ENCODE assay signal across 1 cellular context in genomic region chr22:37641251-37641949, GRCh38.
TF ChIP-seq lines count a peak whose summit lies in the region.

No MANE protein-coding gene starts in this region.

TF ChIP-seq in K562, 482 proteins besides CTCF, POLR2A, EP300 and RAD21:
- TF ChIP-seq, protein P1, sequence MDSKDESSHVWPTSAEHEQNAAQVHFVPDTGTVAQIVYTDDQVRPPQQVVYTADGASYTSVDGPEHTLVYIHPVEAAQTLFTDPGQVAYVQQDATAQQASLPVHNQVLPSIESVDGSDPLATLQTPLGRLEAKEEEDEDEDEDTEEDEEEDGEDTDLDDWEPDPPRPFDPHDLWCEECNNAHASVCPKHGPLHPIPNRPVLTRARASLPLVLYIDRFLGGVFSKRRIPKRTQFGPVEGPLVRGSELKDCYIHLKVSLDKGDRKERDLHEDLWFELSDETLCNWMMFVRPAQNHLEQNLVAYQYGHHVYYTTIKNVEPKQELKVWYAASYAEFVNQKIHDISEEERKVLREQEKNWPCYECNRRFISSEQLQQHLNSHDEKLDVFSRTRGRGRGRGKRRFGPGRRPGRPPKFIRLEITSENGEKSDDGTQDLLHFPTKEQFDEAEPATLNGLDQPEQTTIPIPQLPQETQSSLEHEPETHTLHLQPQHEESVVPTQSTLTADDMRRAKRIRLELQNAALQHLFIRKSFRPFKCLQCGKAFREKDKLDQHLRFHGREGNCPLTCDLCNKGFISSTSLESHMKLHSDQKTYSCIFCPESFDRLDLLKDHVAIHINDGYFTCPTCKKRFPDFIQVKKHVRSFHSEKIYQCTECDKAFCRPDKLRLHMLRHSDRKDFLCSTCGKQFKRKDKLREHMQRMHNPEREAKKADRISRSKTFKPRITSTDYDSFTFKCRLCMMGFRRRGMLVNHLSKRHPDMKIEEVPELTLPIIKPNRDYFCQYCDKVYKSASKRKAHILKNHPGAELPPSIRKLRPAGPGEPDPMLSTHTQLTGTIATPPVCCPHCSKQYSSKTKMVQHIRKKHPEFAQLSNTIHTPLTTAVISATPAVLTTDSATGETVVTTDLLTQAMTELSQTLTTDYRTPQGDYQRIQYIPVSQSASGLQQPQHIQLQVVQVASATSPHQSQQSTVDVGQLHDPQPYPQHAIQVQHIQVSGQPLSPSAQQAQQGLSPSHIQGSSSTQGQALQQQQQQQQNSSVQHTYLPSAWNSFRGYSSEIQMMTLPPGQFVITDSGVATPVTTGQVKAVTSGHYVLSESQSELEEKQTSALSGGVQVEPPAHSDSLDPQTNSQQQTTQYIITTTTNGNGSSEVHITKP (IDR thresholded peaks at IDR 0.05; ENCODE audit: partially characterized antibody), result no peak
- TF ChIP-seq, protein P2, sequence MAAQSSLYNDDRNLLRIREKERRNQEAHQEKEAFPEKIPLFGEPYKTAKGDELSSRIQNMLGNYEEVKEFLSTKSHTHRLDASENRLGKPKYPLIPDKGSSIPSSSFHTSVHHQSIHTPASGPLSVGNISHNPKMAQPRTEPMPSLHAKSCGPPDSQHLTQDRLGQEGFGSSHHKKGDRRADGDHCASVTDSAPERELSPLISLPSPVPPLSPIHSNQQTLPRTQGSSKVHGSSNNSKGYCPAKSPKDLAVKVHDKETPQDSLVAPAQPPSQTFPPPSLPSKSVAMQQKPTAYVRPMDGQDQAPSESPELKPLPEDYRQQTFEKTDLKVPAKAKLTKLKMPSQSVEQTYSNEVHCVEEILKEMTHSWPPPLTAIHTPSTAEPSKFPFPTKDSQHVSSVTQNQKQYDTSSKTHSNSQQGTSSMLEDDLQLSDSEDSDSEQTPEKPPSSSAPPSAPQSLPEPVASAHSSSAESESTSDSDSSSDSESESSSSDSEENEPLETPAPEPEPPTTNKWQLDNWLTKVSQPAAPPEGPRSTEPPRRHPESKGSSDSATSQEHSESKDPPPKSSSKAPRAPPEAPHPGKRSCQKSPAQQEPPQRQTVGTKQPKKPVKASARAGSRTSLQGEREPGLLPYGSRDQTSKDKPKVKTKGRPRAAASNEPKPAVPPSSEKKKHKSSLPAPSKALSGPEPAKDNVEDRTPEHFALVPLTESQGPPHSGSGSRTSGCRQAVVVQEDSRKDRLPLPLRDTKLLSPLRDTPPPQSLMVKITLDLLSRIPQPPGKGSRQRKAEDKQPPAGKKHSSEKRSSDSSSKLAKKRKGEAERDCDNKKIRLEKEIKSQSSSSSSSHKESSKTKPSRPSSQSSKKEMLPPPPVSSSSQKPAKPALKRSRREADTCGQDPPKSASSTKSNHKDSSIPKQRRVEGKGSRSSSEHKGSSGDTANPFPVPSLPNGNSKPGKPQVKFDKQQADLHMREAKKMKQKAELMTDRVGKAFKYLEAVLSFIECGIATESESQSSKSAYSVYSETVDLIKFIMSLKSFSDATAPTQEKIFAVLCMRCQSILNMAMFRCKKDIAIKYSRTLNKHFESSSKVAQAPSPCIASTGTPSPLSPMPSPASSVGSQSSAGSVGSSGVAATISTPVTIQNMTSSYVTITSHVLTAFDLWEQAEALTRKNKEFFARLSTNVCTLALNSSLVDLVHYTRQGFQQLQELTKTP (IDR thresholded peaks at IDR 0.05; ENCODE audit: low read depth in 1 of 2, partially characterized antibody in 2 of 2), result no peak
- TF ChIP-seq, protein P3, sequence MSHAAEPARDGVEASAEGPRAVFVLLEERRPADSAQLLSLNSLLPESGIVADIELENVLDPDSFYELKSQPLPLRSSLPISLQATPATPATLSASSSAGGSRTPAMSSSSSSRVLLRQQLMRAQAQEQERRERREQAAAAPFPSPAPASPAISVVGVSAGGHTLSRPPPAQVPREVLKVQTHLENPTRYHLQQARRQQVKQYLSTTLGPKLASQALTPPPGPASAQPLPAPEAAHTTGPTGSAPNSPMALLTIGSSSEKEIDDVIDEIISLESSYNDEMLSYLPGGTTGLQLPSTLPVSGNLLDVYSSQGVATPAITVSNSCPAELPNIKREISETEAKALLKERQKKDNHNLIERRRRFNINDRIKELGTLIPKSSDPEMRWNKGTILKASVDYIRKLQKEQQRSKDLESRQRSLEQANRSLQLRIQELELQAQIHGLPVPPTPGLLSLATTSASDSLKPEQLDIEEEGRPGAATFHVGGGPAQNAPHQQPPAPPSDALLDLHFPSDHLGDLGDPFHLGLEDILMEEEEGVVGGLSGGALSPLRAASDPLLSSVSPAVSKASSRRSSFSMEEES (CRISPR knock-in tag; IDR thresholded peaks at IDR 0.05), result no peak
